ENCODE assay signal across 31 cellular contexts in the genomic region with DNA sequence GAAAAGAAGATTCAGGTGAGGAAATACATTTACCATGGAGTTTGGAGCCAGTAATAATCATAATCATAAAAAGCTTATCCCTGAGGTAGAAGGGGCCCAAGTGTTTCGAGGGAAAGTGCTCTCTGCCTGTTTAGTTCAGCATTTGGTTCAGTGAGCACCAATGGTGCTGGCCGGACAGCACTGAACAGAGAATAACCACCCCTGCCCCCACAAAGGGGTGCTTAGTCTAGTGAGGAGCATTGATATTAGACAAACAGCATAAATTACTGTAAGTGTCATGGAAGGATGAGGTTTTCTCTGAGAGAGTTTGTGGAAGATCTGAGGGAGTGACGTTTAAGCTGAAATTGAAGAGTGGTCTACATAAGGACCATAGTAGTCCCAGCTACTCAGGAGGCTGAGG. TPM values are rescaled to one million over a fixed set of nuclear protein-coding genes. Genes with fewer than 3 reads are reported as not detected.
"Had no signal": no experiment of that assay in that cellular context is flagged by ENCODE, and none has a peak within 500 bp of the region (broad histone marks: within the 10 kb centered on the region; RNA-seq: fewer than 3 reads in every experiment).

No MANE protein-coding gene starts in this region.

- H3K9me3 Mint-ChIP-seq: activated CD8-positive, alpha-beta T cell treated with anti-CD3 and anti-CD28 coated beads for 36 hours; activated naive CD8-positive, alpha-beta T cell treated with anti-CD3 and anti-CD28 coated beads for 36 hours; activated naive CD8-positive, alpha-beta T cell treated with anti-CD3 and anti-CD28 coated beads, Interleukin-2, amount 50 U/mL, for 24 hours; activated T-helper 1 cell treated with anti-CD3 and anti-CD28 coated beads, Interleukin-12 subunit alpha, Interleukin-12 subunit beta, Interleukin-2, Interleukin-4 antibody, amounts not matched to agents 30 ng/mL and 10 ng/mL and 1 ng/mL, durations not matched to agents 14 hours and 24 hours and 36 hours; activated T-helper 2 cell treated with anti-CD3 and anti-CD28 coated beads, Interferon-gamma antibody, Interleukin-2, Interleukin-4, amounts not matched to agents 10 μg/mL and 5 μg/mL and 100 μg/mL, durations not matched to agents 14 hours and 24 hours and 36 hours; WTC11 had no signal

- H3K4me3 Mint-ChIP-seq: activated CD8-positive, alpha-beta T cell treated with anti-CD3 and anti-CD28 coated beads for 36 hours; activated naive CD8-positive, alpha-beta T cell treated with anti-CD3 and anti-CD28 coated beads for 36 hours; activated naive CD8-positive, alpha-beta T cell treated with anti-CD3 and anti-CD28 coated beads, Interleukin-2, amount 50 U/mL, for 24 hours; activated T-helper 1 cell treated with anti-CD3 and anti-CD28 coated beads, Interleukin-12 subunit alpha, Interleukin-12 subunit beta, Interleukin-2, Interleukin-4 antibody, amounts not matched to agents 30 ng/mL and 10 ng/mL and 1 ng/mL, durations not matched to agents 14 hours and 24 hours and 36 hours; WTC11 had no signal

- DNase-seq: activated CD4-positive, alpha-beta T cell treated with anti-CD3 and anti-CD28 coated beads for 48 hours; activated CD4-positive, alpha-beta T cell treated with anti-CD3 and anti-CD28 coated beads, Interleukin-2, amount 50 U/mL, for 1 hour; activated CD4-positive, alpha-beta T cell treated with anti-CD3 and anti-CD28 coated beads, Interleukin-2, amount 50 U/mL, for 48 hours; activated CD8-positive, alpha-beta memory T cell treated with anti-CD3 and anti-CD28 coated beads for 24 hours; activated CD8-positive, alpha-beta T cell treated with anti-CD3 and anti-CD28 coated beads for 36 hours; activated gamma-delta T cell; activated naive CD4-positive, alpha-beta T cell; activated naive CD4-positive, alpha-beta T cell treated with anti-CD3 and anti-CD28 coated beads, Interleukin-2, amount 50 U/mL, for 16 hours; activated naive CD8-positive, alpha-beta T cell treated with anti-CD3 and anti-CD28 coated beads for 36 hours; activated naive CD8-positive, alpha-beta T cell treated with anti-CD3 and anti-CD28 coated beads, Interleukin-2, amount 50 U/mL, for 24 hours; activated T-cell treated with anti-CD3 and anti-CD28 coated beads, Interleukin-2, amount 50 U/mL, for 1 hour; activated T-cell treated with anti-CD3 and anti-CD28 coated beads, Interleukin-2, amount 50 U/mL, for 48 hours; adrenal gland; amygdala; aorta; body of pancreas; caudate nucleus; cortex of kidney; dermis blood vessel endothelial cell; effector CD8-positive, alpha-beta T cell; foreskin keratinocyte; gastrocnemius medialis; glutamatergic neuron; heart left ventricle; T-helper 2 cell had no signal

- H3K36me3 Mint-ChIP-seq: WTC11 had no signal

- H3K36me3 ChIP-seq: adrenal gland, gastrocnemius medialis had no signal

- H3K9me3 ChIP-seq: adrenal gland, body of pancreas, gastrocnemius medialis, heart left ventricle had no signal

- H3K27me3 ChIP-seq: adrenal gland, body of pancreas, foreskin keratinocyte, gastrocnemius medialis, heart left ventricle had no signal

- H3K4me1 Mint-ChIP-seq: activated naive CD8-positive, alpha-beta T cell treated with anti-CD3 and anti-CD28 coated beads for 36 hours; activated naive CD8-positive, alpha-beta T cell treated with anti-CD3 and anti-CD28 coated beads, Interleukin-2, amount 50 U/mL, for 24 hours had no signal

- H3K4me3 ChIP-seq: adrenal gland, body of pancreas, gastrocnemius medialis, heart left ventricle had no signal

- H3K27ac ChIP-seq: adrenal gland, body of pancreas, foreskin keratinocyte, gastrocnemius medialis had no signal

- H3K27me3 Mint-ChIP-seq: activated CD8-positive, alpha-beta T cell treated with anti-CD3 and anti-CD28 coated beads for 36 hours; activated naive CD8-positive, alpha-beta T cell treated with anti-CD3 and anti-CD28 coated beads for 36 hours; activated naive CD8-positive, alpha-beta T cell treated with anti-CD3 and anti-CD28 coated beads, Interleukin-2, amount 50 U/mL, for 24 hours had no signal

- H3K27ac Mint-ChIP-seq: activated CD8-positive, alpha-beta T cell treated with anti-CD3 and anti-CD28 coated beads for 36 hours; activated naive CD8-positive, alpha-beta T cell treated with anti-CD3 and anti-CD28 coated beads for 36 hours; activated naive CD8-positive, alpha-beta T cell treated with anti-CD3 and anti-CD28 coated beads, Interleukin-2, amount 50 U/mL, for 24 hours; activated T-helper 1 cell treated with anti-CD3 and anti-CD28 coated beads, Interleukin-12 subunit alpha, Interleukin-12 subunit beta, Interleukin-2, Interleukin-4 antibody, amounts not matched to agents 30 ng/mL and 10 ng/mL and 1 ng/mL, durations not matched to agents 14 hours and 24 hours and 36 hours; activated T-helper 2 cell treated with anti-CD3 and anti-CD28 coated beads, Interferon-gamma antibody, Interleukin-2, Interleukin-4, amounts not matched to agents 10 μg/mL and 5 μg/mL and 100 μg/mL, durations not matched to agents 14 hours and 24 hours and 36 hours; WTC11 had no signal

- ATAC-seq: activated CD4-positive, CD25-positive, alpha-beta regulatory T cell treated with anti-CD3 and anti-CD28 coated beads, Interleukin-2, amount 50 U/mL, for 24 hours; activated CD8-positive, alpha-beta T cell treated with anti-CD3 and anti-CD28 coated beads for 36 hours; activated naive CD8-positive, alpha-beta T cell treated with anti-CD3 and anti-CD28 coated beads, Interleukin-2, amount 50 U/mL, for 24 hours; body of pancreas; esophagus mucosa; foreskin keratinocyte; gastrocnemius medialis; heart left ventricle had no signal

- H3K4me1 ChIP-seq: adrenal gland, body of pancreas, foreskin keratinocyte, gastrocnemius medialis, heart left ventricle had no signal

RNA-seq across cellular contexts. Expression of a gene that starts 39.5 kb away (rescaled TPM):
- total RNA-seq: activated CD8-positive, alpha-beta T cell treated with anti-CD3 and anti-CD28 coated beads for 36 hours; activated naive CD8-positive, alpha-beta T cell treated with anti-CD3 and anti-CD28 coated beads for 36 hours; activated T-helper 1 cell treated with anti-CD3 and anti-CD28 coated beads, Interleukin-12 subunit alpha, Interleukin-12 subunit beta, Interleukin-2, Interleukin-4 antibody, amounts not matched to agents 30 ng/mL and 10 ng/mL and 1 ng/mL, durations not matched to agents 14 hours and 24 hours and 36 hours; activated T-helper 2 cell treated with anti-CD3 and anti-CD28 coated beads, Interferon-gamma antibody, Interleukin-2, Interleukin-4, amounts not matched to agents 10 μg/mL and 5 μg/mL and 100 μg/mL, durations not matched to agents 14 hours and 24 hours and 36 hours; T-helper 1 cell treated with Interleukin-12 subunit alpha and Interleukin-12 subunit beta and Interleukin-4 antibody, amounts not matched to agents 30 ng/mL and 1 ng/mL, for 36 hours had no signal
